In the genomic region with DNA sequence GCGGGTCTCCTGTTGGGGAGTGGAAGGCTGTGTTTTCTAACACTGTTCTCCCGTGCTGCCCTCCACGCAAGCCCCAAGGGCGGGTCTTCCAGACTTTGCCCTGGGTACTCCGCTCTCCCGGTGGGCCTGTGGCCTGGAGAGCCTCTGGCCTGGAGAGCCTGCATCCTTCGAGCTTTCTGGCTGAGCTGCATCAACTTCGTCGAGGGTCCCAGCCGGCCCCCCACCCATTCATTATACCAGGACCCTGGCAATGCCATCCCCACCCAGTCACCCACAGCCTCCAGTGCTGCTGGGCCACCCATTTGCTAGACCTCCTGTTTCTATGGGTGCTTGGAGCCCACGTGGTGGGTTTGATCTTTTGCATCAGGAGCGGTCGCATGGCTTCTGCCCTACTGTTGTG, we compare ENCODE assay signal across 15 cellular contexts.
DNase-seq lines count a peak whose midpoint lies in the region; ATAC-seq and TF ChIP-seq lines count a peak whose summit lies in the region.
"Had no signal": no experiment of that assay in that cellular context is flagged by ENCODE, and none has a peak within 500 bp of the region (broad histone marks: within the 10 kb centered on the region; RNA-seq: fewer than 3 reads in every experiment).

No MANE protein-coding gene starts in this region.

- no peaks in the 10 kb centered on the region for H3K27me3 ChIP-seq in Panc1 (ENCODE audit: control insufficient read depth, insufficient read depth, low read length)
- H3K27me3 ChIP-seq in neuronal stem cell (ENCODE audit: control insufficient read depth in 3 of 3, insufficient read depth in 3 of 3, low read depth in 1 of 3, low read length in 3 of 3), result no peaks in the 10 kb centered on the region

- no peak overlapping the region for H3K23ac ChIP-seq in neuronal stem cell (ENCODE audit: low read depth, low read length, poor library complexity)

- H2BK15ac ChIP-seq in neuronal stem cell (ENCODE audit: low read length), result no peak overlapping the region

- H3K9ac ChIP-seq in neuronal stem cell (ENCODE audit: low read depth, low read length, poor library complexity), result no peak overlapping the region

- no peak overlapping the region for H2AK5ac ChIP-seq in neuronal stem cell (ENCODE audit: low read depth, low read length)

- no peaks in the 10 kb centered on the region for H3K4me1 Mint-ChIP-seq in stimulated activated effector memory CD8-positive, alpha-beta T cell treated with anti-CD3 and anti-CD28 coated beads, Interleukin-12 subunit alpha, Interleukin-12 subunit beta, amount 100 ng/mL, for 72 hours
- H3K4me1 Mint-ChIP-seq: CD14-positive monocyte had no signal

- no peak overlapping the region for H4K91ac ChIP-seq in neuronal stem cell (ENCODE audit: low read depth, low read length, poor library complexity)

- H3K4ac ChIP-seq in neuronal stem cell (ENCODE audit: low read length), result no peak overlapping the region

- no peak overlapping the region for H4K8ac ChIP-seq in neuronal stem cell (ENCODE audit: low read depth, low read length)

- H2BK5ac ChIP-seq in neuronal stem cell (ENCODE audit: low read length), result peak overlapping the region; percentile 4

- H3K4me2 ChIP-seq in neuronal stem cell (ENCODE audit: insufficient read depth, low read length, poor library complexity, severe bottlenecking), result no peak overlapping the region
- H3K4me2 ChIP-seq: A549 had no signal

- H3K14ac ChIP-seq in neuronal stem cell (ENCODE audit: low read length), result no peak overlapping the region

- H3K18ac ChIP-seq in neuronal stem cell (ENCODE audit: low read length), result no peak overlapping the region

- H3K9me3 Mint-ChIP-seq in stimulated activated effector memory CD8-positive, alpha-beta T cell treated with anti-CD3 and anti-CD28 coated beads, Interleukin-12 subunit alpha, Interleukin-12 subunit beta, amount 100 ng/mL, for 72 hours, result peaks cover 3% of the 10 kb centered on the region

- H3K36me3 Mint-ChIP-seq in stimulated activated effector memory CD8-positive, alpha-beta T cell treated with anti-CD3 and anti-CD28 coated beads, Interleukin-12 subunit alpha, Interleukin-12 subunit beta, amount 100 ng/mL, for 72 hours, result no peaks in the 10 kb centered on the region
- H3K36me3 Mint-ChIP-seq: CD14-positive monocyte; CD8-positive, alpha-beta T cell had no signal

- H3K4me3 ChIP-seq in Panc1 (ENCODE audit: low read depth in 2 of 2, low read length in 2 of 2), result no peak overlapping the region
- H3K4me3 ChIP-seq in neuronal stem cell (ENCODE audit: low read length in 2 of 2), result no peak overlapping the region
- H3K4me3 ChIP-seq: A549 had no signal

- CTCF ChIA-PET in Panc1 (lab: Charles Lee), result no interaction called here

- peak; percentile 32; the same call in 1 of the 2 replicates for ATAC-seq in Panc1
- ATAC-seq in stimulated activated effector memory CD8-positive, alpha-beta T cell treated with anti-CD3 and anti-CD28 coated beads, Interleukin-12 subunit alpha, Interleukin-12 subunit beta, amount 100 ng/mL, for 72 hours, result peak; percentile 13
- no peak for ATAC-seq in HG02970 (IDR thresholded peaks at IDR 0.05; ENCODE audit: low FRiP score, unreplicated experiment)
- ATAC-seq: A549; CD8-positive, alpha-beta T cell had no signal

- in situ Hi-C loops in Panc1 (cut with HindIII; ENCODE audit: low pct_unique_long_range_greater_than_20kb, low sequenced_read_pairs), result no loop called here

- TF ChIP-seq CTCF in Panc1 (IDR thresholded peaks at IDR 0.05), result no peak

- H3K27ac Mint-ChIP-seq in stimulated activated effector memory CD8-positive, alpha-beta T cell treated with anti-CD3 and anti-CD28 coated beads, Interleukin-12 subunit alpha, Interleukin-12 subunit beta, amount 100 ng/mL, for 72 hours, result no peak overlapping the region
- H3K27ac Mint-ChIP-seq: CD14-positive monocyte; CD8-positive, alpha-beta T cell; HFFc6 had no signal

- POLR2A ChIA-PET in Panc1 (lab: Charles Lee), result no interaction called here

- no peaks in the 10 kb centered on the region for H3K9me3 ChIP-seq in Panc1 (ENCODE audit: control insufficient read depth, insufficient read depth, low read depth, low read length)
- peaks cover 0 to under 1% of the 10 kb centered on the region in 2 donors for H3K9me3 ChIP-seq in neuronal stem cell (replicated peaks in 1 of 2; ENCODE audit: control insufficient read depth in 2 of 2, insufficient read depth in 1 of 2, low read depth in 1 of 2, low read length in 2 of 2)
- H3K9me3 ChIP-seq: A549, Caco-2 had no signal

- BruUV-seq in Panc1 (replicated peaks; lab: Mats Ljungman, UMichigan), result no TSS peak

- no peak overlapping the region for H2BK120ac ChIP-seq in neuronal stem cell (ENCODE audit: low read depth, low read length)

- H2AFZ ChIP-seq in neuronal stem cell (ENCODE audit: low read length), result no peak overlapping the region

- H3K79me1 ChIP-seq in neuronal stem cell (ENCODE audit: low read depth, low read length), result no peaks in the 10 kb centered on the region

- intact Hi-C loops in Panc1 (cut with micrococcal nuclease; ENCODE audit: unreplicated experiment), result no loop called here

- H3K4me1 ChIP-seq in Panc1 (ENCODE audit: control insufficient read depth, insufficient read depth, low read length), result no peaks in the 10 kb centered on the region; the same call in 1 of the 2 replicates
- no peaks in the 10 kb centered on the region for H3K4me1 ChIP-seq in neuronal stem cell (ENCODE audit: control insufficient read depth in 2 of 2, insufficient read depth in 1 of 2, low read depth in 1 of 2, low read length in 2 of 2)
- H3K4me1 ChIP-seq: A549, Caco-2 had no signal

- peak; percentile 5 for DNase-seq in AG20443 (ENCODE audit: low spot score)
- no peak for DNase-seq in Panc1 (ENCODE audit: low read depth, low spot score)
- no peak for DNase-seq in neuronal stem cell (ENCODE audit: low spot score)
- no peak for DNase-seq in stimulated activated effector memory CD8-positive, alpha-beta T cell treated with anti-CD3 and anti-CD28 coated beads, Interleukin-12 subunit alpha, Interleukin-12 subunit beta, amount 100 ng/mL, for 72 hours (ENCODE audit: low spot score in 2 of 2)
- no peak for DNase-seq in COLO829 (ENCODE audit: low spot score)
- DNase-seq in NAMALWA (ENCODE audit: low spot score), result no peak
- DNase-seq: Caco-2, GF-D8, HCEC 1CT, HFFc6 had no signal

- H3K36me3 ChIP-seq in Panc1 (ENCODE audit: control insufficient read depth, insufficient read depth, low read length) (no peaks in the 10 kb centered on the region), neuronal stem cell (replicated peaks in 1 of 2; ENCODE audit: control insufficient read depth in 2 of 2, insufficient read depth in 2 of 2, low read length in 2 of 2) (no peaks in the 10 kb centered on the region)

- no CpG with 5 or more reads among the region's 13 CpGs for WGBS in neuronal stem cell (ENCODE audit: extremely low coverage in 2 of 2, insufficient read length in 2 of 2, insufficient replicate concordance in 1 of 2), 2 donors

- no peak overlapping the region for H2BK12ac ChIP-seq in neuronal stem cell (ENCODE audit: low read length)

- H3K27ac ChIP-seq in Panc1 (ENCODE audit: low read length) (no peak overlapping the region), neuronal stem cell (replicated peaks; ENCODE audit: low read length) (no peak overlapping the region)
- H3K27ac ChIP-seq: A549, HL-60 had no signal

- H3K4me3 Mint-ChIP-seq in stimulated activated effector memory CD8-positive, alpha-beta T cell treated with anti-CD3 and anti-CD28 coated beads, Interleukin-12 subunit alpha, Interleukin-12 subunit beta, amount 100 ng/mL, for 72 hours, result no peak overlapping the region
- H3K4me3 Mint-ChIP-seq: CD14-positive monocyte; CD8-positive, alpha-beta T cell; HFFc6 had no signal
